Comparison of ENCODE assay signal across 1 cellular context in genomic region chr19:11127905-11128304, GRCh38.
TF ChIP-seq lines count a peak whose summit lies in the region.

No MANE protein-coding gene starts in this region.

TF ChIP-seq in K562, 482 proteins besides CTCF, POLR2A, EP300 and RAD21:
- TF ChIP-seq RBFOX2 (IDR thresholded peaks at IDR 0.05; ENCODE audit: low read depth, low read length), result peak; percentile 39; the same call in 1 of the 2 replicates
- no peak for TF ChIP-seq ZNF143 (CRISPR knock-in tag; IDR thresholded peaks at IDR 0.05)
- TF ChIP-seq SUPT5H (IDR thresholded peaks at IDR 0.05), result peak; percentile 24; the same call in 1 of the 2 replicates
- no peak for TF ChIP-seq E2F4 (CRISPR knock-in tag; IDR thresholded peaks at IDR 0.05; ENCODE audit: low read depth)
- TF ChIP-seq MBD2 (IDR thresholded peaks at IDR 0.05; ENCODE audit: borderline replicate concordance, low read depth), result no peak
- TF ChIP-seq ATF1 (CRISPR knock-in tag; IDR thresholded peaks at IDR 0.05), result no peak
- TF ChIP-seq ATF1 (tag; IDR thresholded peaks at IDR 0.05), result no peak
- TF ChIP-seq RHOXF2B (CRISPR knock-in tag; conservative IDR thresholded peaks at IDR 0.05), result no peak
- peak; percentile 82 for TF ChIP-seq RBM22 (IDR thresholded peaks at IDR 0.05; ENCODE audit: low read depth, low read length, poor library complexity, severe bottlenecking)
- TF ChIP-seq SIX5 (IDR thresholded peaks at IDR 0.05; ENCODE audit: borderline replicate concordance in 1 of 2, insufficient read depth in 1 of 2, low read depth in 1 of 2, low read length in 2 of 2), result no peak
- peak; percentile 7 for TF ChIP-seq CHD7 (IDR thresholded peaks at IDR 0.05; ENCODE audit: low read depth, low read length)
- TF ChIP-seq DIDO1 (tag; IDR thresholded peaks at IDR 0.05; ENCODE audit: low read depth), result no peak
- no peak for TF ChIP-seq TCF3 (CRISPR knock-in tag; IDR thresholded peaks at IDR 0.05)
- peak; percentile 52; the same call in 1 of the 2 replicates for TF ChIP-seq POLR2AphosphoS5 (IDR thresholded peaks at IDR 0.05; ENCODE audit: control insufficient read depth, insufficient read depth, low read depth, low read length)
- TF ChIP-seq RCOR1 (IDR thresholded peaks at IDR 0.05; ENCODE audit: borderline replicate concordance in 1 of 2, low read depth in 2 of 2, low read length in 2 of 2), result no peak
- no peak for TF ChIP-seq REST (CRISPR knock-in tag; IDR thresholded peaks at IDR 0.05; ENCODE audit: low read depth)
- no peak for TF ChIP-seq E2F1 (CRISPR knock-in tag; IDR thresholded peaks at IDR 0.05)
- TF ChIP-seq ZNF253 (CRISPR knock-in tag; conservative IDR thresholded peaks at IDR 0.05), result no peak
- peak; percentile 69 for TF ChIP-seq POLR2G (IDR thresholded peaks at IDR 0.05; ENCODE audit: low read depth, low read length)
- no peak for TF ChIP-seq SNRNP70 (optimal IDR thresholded peaks at IDR 0.05; ENCODE audit: low read depth, low read length)
- TF ChIP-seq PHB (CRISPR knock-in tag; IDR thresholded peaks at IDR 0.05), result no peak
- no peak for TF ChIP-seq XRCC4 (IDR thresholded peaks at IDR 0.05; ENCODE audit: extremely low read depth, insufficient read depth, insufficient read length)
- TF ChIP-seq TSHZ1 (CRISPR knock-in tag; IDR thresholded peaks at IDR 0.05), result no peak
- TF ChIP-seq ZNF431 (CRISPR knock-in tag; IDR thresholded peaks at IDR 0.05), result no peak
- no peak for TF ChIP-seq LARP7 (IDR thresholded peaks at IDR 0.05)
- no peak for TF ChIP-seq ZKSCAN8 (CRISPR knock-in tag; IDR thresholded peaks at IDR 0.05)
- no peak for TF ChIP-seq BCL6 (CRISPR knock-in tag; IDR thresholded peaks at IDR 0.05)
- TF ChIP-seq NR4A1 (CRISPR knock-in tag; IDR thresholded peaks at IDR 0.05), result no peak
- TF ChIP-seq NR4A1 (tag; IDR thresholded peaks at IDR 0.05), result no peak
- no peak for TF ChIP-seq MEIS2 (IDR thresholded peaks at IDR 0.05; ENCODE audit: partially characterized antibody)
TF ChIP-seq in K562: peak in this region for 6.
